Comparison of ENCODE assay signal across 26 cellular contexts in the genomic region with DNA sequence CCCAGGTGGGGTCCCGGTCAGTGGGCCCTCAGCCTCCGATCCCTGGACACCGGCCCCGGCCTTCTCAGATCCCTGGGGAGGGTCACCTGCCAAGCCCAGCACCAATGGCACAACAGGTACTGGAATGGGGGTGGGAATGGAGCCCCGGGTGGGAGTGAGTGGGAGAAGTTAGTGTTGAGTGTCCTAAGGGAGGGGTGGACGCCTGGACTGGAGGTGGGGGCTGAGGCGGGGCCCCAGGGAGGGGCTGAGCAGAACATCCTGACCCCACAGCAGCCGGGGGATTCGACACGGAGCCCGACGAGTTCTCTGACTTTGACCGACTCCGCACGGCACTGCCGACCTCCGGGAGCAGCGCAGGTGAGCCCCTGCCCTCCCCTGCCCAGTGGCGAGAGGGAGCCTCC. TPM values are rescaled to one million over a fixed set of nuclear protein-coding genes. Genes with fewer than 3 reads are reported as not detected.
DNase-seq lines count a peak whose midpoint lies in the region; ATAC-seq and TF ChIP-seq lines count a peak whose summit lies in the region.
"Had no signal": no experiment of that assay in that cellular context is flagged by ENCODE, and none has a peak within 500 bp of the region (broad histone marks: within the 10 kb centered on the region; RNA-seq: fewer than 3 reads in every experiment).

No MANE protein-coding gene starts in this region.

- H3K27me3 ChIP-seq in heart right ventricle, result no peaks in the 10 kb centered on the region
- no peaks in the 10 kb centered on the region for H3K27me3 ChIP-seq in RWPE2 (ENCODE audit: insufficient read depth, poor library complexity, severe bottlenecking)
- H3K27me3 ChIP-seq in left lung, result no peaks in the 10 kb centered on the region
- no peaks in the 10 kb centered on the region for H3K27me3 ChIP-seq in sigmoid colon
- H3K27me3 ChIP-seq in CD4-positive, alpha-beta memory T cell (ENCODE audit: insufficient read depth, low read length), result no peaks in the 10 kb centered on the region

- H3K36me3 Mint-ChIP-seq in CD4-positive, alpha-beta memory T cell, result peaks cover 6 to 53% of the 10 kb centered on the region in 2 donors

- H3K27me3 Mint-ChIP-seq in CD4-positive, alpha-beta memory T cell, result no peaks in the 10 kb centered on the region
- H3K27me3 Mint-ChIP-seq: CD8-positive, alpha-beta memory T cell; IgD-negative memory B cell had no signal

- peak; percentile 12 for DNase-seq in left cardiac atrium
- DNase-seq in heart right ventricle, result no peak
- DNase-seq in RWPE2 (ENCODE audit: low spot score), result peak; percentile 49
- peak; percentile 24 to 72 for DNase-seq in left lung
- peak; percentile 56 for DNase-seq in sigmoid colon
- DNase-seq in CD4-positive, alpha-beta memory T cell, result no peak
- DNase-seq in cerebellar nuclear complex (lab: John Stamatoyannopoulos, UW), result no peak
- DNase-seq: C1 segment of cervical spinal cord; DMS79 treated with DMSO at 0.1 percent for 48 hours; GF-D8; MM.1S; NCI-H1417; NCI-H1694; NCI-H2029 treated with DMSO at 0.1 percent for 48 hours; NCI-H446 treated with DMSO at 0.1 percent for 48 hours; NCI-H526; NCI-H82; NK-92 treated with Interleukin-12 subunit alpha and Interleukin-12 subunit beta, amount 100 ng/mL, for 24 hours; PC-3; SHP77 treated with DMSO at 0.1 percent for 48 hours had no signal

- H3K9me3 Mint-ChIP-seq in CD4-positive, alpha-beta memory T cell, result no peaks in the 10 kb centered on the region
- H3K9me3 Mint-ChIP-seq: CD8-positive, alpha-beta memory T cell; IgD-negative memory B cell had no signal

- no peak overlapping the region for H3K4me3 Mint-ChIP-seq in CD4-positive, alpha-beta memory T cell
- H3K4me3 Mint-ChIP-seq: CD8-positive, alpha-beta memory T cell; IgD-negative memory B cell had no signal

- peaks cover 0 to under 1% (median 0%) of the 10 kb centered on the region in 9 donors for H3K4me1 ChIP-seq in heart right ventricle
- H3K4me1 ChIP-seq in RWPE2 (ENCODE audit: insufficient read depth, poor library complexity, severe bottlenecking), result no peaks in the 10 kb centered on the region
- no peaks in the 10 kb centered on the region for H3K4me1 ChIP-seq in left lung
- no peaks in the 10 kb centered on the region for H3K4me1 ChIP-seq in sigmoid colon
- H3K4me1 ChIP-seq in CD4-positive, alpha-beta memory T cell (ENCODE audit: insufficient read depth, low read length), result no peaks in the 10 kb centered on the region
- H3K4me1 ChIP-seq: A549 had no signal

- H3K9me3 ChIP-seq in heart right ventricle, result no peaks in the 10 kb centered on the region
- H3K9me3 ChIP-seq in RWPE2 (ENCODE audit: severe bottlenecking), result no peaks in the 10 kb centered on the region
- no peaks in the 10 kb centered on the region for H3K9me3 ChIP-seq in left lung
- no peaks in the 10 kb centered on the region for H3K9me3 ChIP-seq in sigmoid colon
- H3K9me3 ChIP-seq in CD4-positive, alpha-beta memory T cell (ENCODE audit: control insufficient read depth in 1 of 2, low read length in 2 of 2), result no peaks in the 10 kb centered on the region
- H3K9me3 ChIP-seq: A549 had no signal

- H3K27ac ChIP-seq in heart right ventricle (no peak overlapping the region), RWPE2 (ENCODE audit: poor library complexity, severe bottlenecking) (no peak overlapping the region), left lung (no peak overlapping the region), sigmoid colon (no peak overlapping the region)
- no peak overlapping the region for H3K27ac ChIP-seq in CD4-positive, alpha-beta memory T cell (ENCODE audit: low read depth, low read length)
- H3K27ac ChIP-seq: A549, HL-60, KMS-11 had no signal

- no peak for ATAC-seq in left cardiac atrium
- ATAC-seq in heart right ventricle, result no peak
- no peak for ATAC-seq in RWPE2 (ENCODE audit: low read depth)
- ATAC-seq in left lung, result no peak
- ATAC-seq: A549, PC-3 had no signal

- peaks cover 0 to 100% (median 74%) of the 10 kb centered on the region in 9 donors for H3K36me3 ChIP-seq in heart right ventricle
- peaks cover 17% of the 10 kb centered on the region for H3K36me3 ChIP-seq in RWPE2 (ENCODE audit: low read depth)
- H3K36me3 ChIP-seq in left lung, result peaks cover 0 to 100% of the 10 kb centered on the region in 2 donors
- H3K36me3 ChIP-seq in sigmoid colon, result peaks cover 36 to 99% (median 58%) of the 10 kb centered on the region in 4 donors
- H3K36me3 ChIP-seq in CD4-positive, alpha-beta memory T cell (ENCODE audit: insufficient read depth, low read length), result peaks cover 41% of the 10 kb centered on the region

- TF ChIP-seq CTCF in heart right ventricle (IDR thresholded peaks at IDR 0.05), result no peak
- no peak for TF ChIP-seq CTCF in RWPE2 (IDR thresholded peaks at IDR 0.05; ENCODE audit: poor library complexity, severe bottlenecking)
- no peak for TF ChIP-seq CTCF in left lung (IDR thresholded peaks at IDR 0.05)
- TF ChIP-seq CTCF in sigmoid colon (IDR thresholded peaks at IDR 0.05), result no peak

- POLR2A ChIA-PET in CD4-positive, alpha-beta memory T cell (lab: Charles Lee; ENCODE audit: partially characterized antibody), result no interaction called here

- no peak overlapping the region for H3K27ac Mint-ChIP-seq in CD4-positive, alpha-beta memory T cell
- H3K27ac Mint-ChIP-seq: CD8-positive, alpha-beta memory T cell had no signal

- H3K4me3 ChIP-seq in heart right ventricle (no peak overlapping the region), RWPE2 (ENCODE audit: severe bottlenecking) (no peak overlapping the region), left lung (no peak overlapping the region), sigmoid colon (no peak overlapping the region)
- H3K4me3 ChIP-seq in CD4-positive, alpha-beta memory T cell (ENCODE audit: low read length in 2 of 2), result no peak overlapping the region
- H3K4me3 ChIP-seq: A549 had no signal

- no peak for TF ChIP-seq EP300 in sigmoid colon (IDR thresholded peaks at IDR 0.05)

- intact Hi-C loops in left cardiac atrium (cut with DNase I) (no loop called here), heart right ventricle (cut with DNase I) (no loop called here), left lung (cut with DNase I) (no loop called here), sigmoid colon (cut with DNase I) (no loop called here)
- intact Hi-C loops in CD4-positive, alpha-beta memory T cell (cut with micrococcal nuclease), result no loop called here

- CTCF ChIA-PET in CD4-positive, alpha-beta memory T cell (lab: Charles Lee; ENCODE audit: partially characterized antibody), result no interaction called here

- no peak for TF ChIP-seq POLR2A in sigmoid colon (IDR thresholded peaks at IDR 0.05)

- H3K4me1 Mint-ChIP-seq in CD4-positive, alpha-beta memory T cell, result peaks cover 0 to 3% (median 0%) of the 10 kb centered on the region in 4 donors
- H3K4me1 Mint-ChIP-seq: CD8-positive, alpha-beta memory T cell had no signal

- WGBS in heart right ventricle, 2 donors, result 91 to 93% methylated on average over 19 of the region's 19 CpGs
- 94 to 95% methylated on average over 19 of the region's 19 CpGs for whole genome bisulfite sequencing in sigmoid colon, 2 donors

RNA-seq across cellular contexts. Expression of a gene that starts 17.7 kb away (rescaled TPM):
- 100 to 1,000 TPM; 148 to 165 TPM for total RNA-seq in left cardiac atrium
- 100 to 1,000 TPM; 127 to 305 (median 140) TPM for total RNA-seq in heart right ventricle
- 100 to 1,000 TPM; 134 to 140 TPM for polyA plus RNA-seq in heart right ventricle
- 100 to 1,000 TPM; 114 to 120 TPM for total RNA-seq in left lung
- total RNA-seq in sigmoid colon, result 10 to 100 TPM; 22.8 to 54.3 (median 34.6) TPM
- polyA plus RNA-seq in sigmoid colon, result 100 to 1,000 TPM; 137 to 162 (median 146) TPM
- 10 to 100 TPM; 53.9 to 56.9 TPM for total RNA-seq in CD4-positive, alpha-beta memory T cell
- 10 to 100 TPM in 1 of 2 donors, 1 to 10 TPM in 1; 3.9 to 15.6 TPM for polyA plus RNA-seq in CD4-positive, alpha-beta memory T cell

RNA-seq across cellular contexts. Expression of a gene that starts 37.8 kb away (rescaled TPM):
- 10 to 100 TPM; 82.4 to 87.5 TPM for total RNA-seq in left cardiac atrium
- total RNA-seq in heart right ventricle, result 100 to 1,000 TPM in 1 of 10 donors, 10 to 100 TPM in 9; 64.1 to 100 (median 72.9) TPM
- polyA plus RNA-seq in heart right ventricle, result 10 to 100 TPM; 75.5 to 90.2 TPM
- 100 to 1,000 TPM; 123 to 145 TPM for total RNA-seq in left lung
- total RNA-seq in sigmoid colon, result 10 to 100 TPM; 52.1 to 79.7 (median 65.4) TPM
- 100 to 1,000 TPM in 1 of 3 donors, 10 to 100 TPM in 2; 81.7 to 162 (median 86.9) TPM for polyA plus RNA-seq in sigmoid colon
- 100 to 1,000 TPM; 256 to 259 TPM for total RNA-seq in CD4-positive, alpha-beta memory T cell
- 10 to 100 TPM in 1 of 2 donors, 1 to 10 TPM in 1; 1.3 to 14.3 TPM for polyA plus RNA-seq in CD4-positive, alpha-beta memory T cell

RNA-seq across cellular contexts. Expression of a gene that starts 44.7 kb away (rescaled TPM):
- total RNA-seq in left cardiac atrium (10 to 100 TPM; 17.4 to 19.4 TPM), heart right ventricle (10 to 100 TPM; 12.1 to 20.0 (median 13.3) TPM), left lung (10 to 100 TPM in 1 of 2 donors, 1 to 10 TPM in 1; 9.7 to 15.1 TPM), sigmoid colon (10 to 100 TPM; 16.6 to 22.9 (median 20.2) TPM)
- polyA plus RNA-seq in heart right ventricle (10 to 100 TPM; 15.3 to 29.6 TPM), sigmoid colon (10 to 100 TPM in 2 of 3 donors, 1 to 10 TPM in 1; 5.5 to 10.8 (median 10.0) TPM)
- 1 to 10 TPM; 1.2 to 1.5 TPM for total RNA-seq in CD4-positive, alpha-beta memory T cell
- under 1 TPM; 0.47 to 0.69 TPM for polyA plus RNA-seq in CD4-positive, alpha-beta memory T cell

RNA-seq across cellular contexts. Expression of a gene that starts 45.5 kb away (rescaled TPM):
- total RNA-seq in left cardiac atrium, result not detected
- not detected for total RNA-seq in heart right ventricle
- polyA plus RNA-seq in heart right ventricle, result not detected
- not detected for total RNA-seq in left lung
- not detected for total RNA-seq in sigmoid colon
- polyA plus RNA-seq in sigmoid colon, result not detected
- total RNA-seq in CD4-positive, alpha-beta memory T cell, result not detected
- not detected for polyA plus RNA-seq in CD4-positive, alpha-beta memory T cell
- total RNA-seq: CD8-positive, alpha-beta memory T cell; H4; PC-3 had no signal
- polyA plus RNA-seq: A549; CD8-positive, alpha-beta memory T cell; IgD-negative memory B cell had no signal

RNA-seq across cellular contexts. Expression of a gene that starts 49.2 kb away (rescaled TPM):
- total RNA-seq in left cardiac atrium, result 1 to 10 TPM; 8.4 to 8.6 TPM
- total RNA-seq in heart right ventricle, result 10 to 100 TPM in 1 of 10 donors, 1 to 10 TPM in 9; 4.0 to 15.6 (median 6.5) TPM
- 10 to 100 TPM in 1 of 2 donors, 1 to 10 TPM in 1; 5.6 to 10.8 TPM for polyA plus RNA-seq in heart right ventricle
- total RNA-seq in left lung, result 10 to 100 TPM; 14.5 to 19.5 TPM
- 10 to 100 TPM; 18.2 to 43.2 (median 24.5) TPM for total RNA-seq in sigmoid colon
- 10 to 100 TPM; 17.1 to 24.4 (median 23.4) TPM for polyA plus RNA-seq in sigmoid colon
- total RNA-seq in CD4-positive, alpha-beta memory T cell, result 10 to 100 TPM; 21.2 to 23.4 TPM
- 10 to 100 TPM; 22.5 to 28.5 TPM for polyA plus RNA-seq in CD4-positive, alpha-beta memory T cell

Comparison
In these comparisons a context has a peak if more than half of its experiments do, and no peak if none do; other contexts are left out.
1. DNase-seq: peak in left cardiac atrium (single experiment), RWPE2 (single experiment), left lung (2 of 2) and sigmoid colon (single experiment); none in heart right ventricle (0 of 2), CD4-positive, alpha-beta memory T cell (0 of 5) and cerebellar nuclear complex (0 of 2).
2. RNA of a gene that starts 44.7 kb away (total RNA-seq): 16.6 to 22.9 TPM in sigmoid colon, 17.4 to 19.4 TPM in left cardiac atrium, 9.7 to 15.1 TPM in left lung and 12.1 to 20.0 TPM in heart right ventricle; 1.2 to 1.5 TPM in CD4-positive, alpha-beta memory T cell; every median in the first group is over 4 times any median in the second.